In the genomic region with DNA sequence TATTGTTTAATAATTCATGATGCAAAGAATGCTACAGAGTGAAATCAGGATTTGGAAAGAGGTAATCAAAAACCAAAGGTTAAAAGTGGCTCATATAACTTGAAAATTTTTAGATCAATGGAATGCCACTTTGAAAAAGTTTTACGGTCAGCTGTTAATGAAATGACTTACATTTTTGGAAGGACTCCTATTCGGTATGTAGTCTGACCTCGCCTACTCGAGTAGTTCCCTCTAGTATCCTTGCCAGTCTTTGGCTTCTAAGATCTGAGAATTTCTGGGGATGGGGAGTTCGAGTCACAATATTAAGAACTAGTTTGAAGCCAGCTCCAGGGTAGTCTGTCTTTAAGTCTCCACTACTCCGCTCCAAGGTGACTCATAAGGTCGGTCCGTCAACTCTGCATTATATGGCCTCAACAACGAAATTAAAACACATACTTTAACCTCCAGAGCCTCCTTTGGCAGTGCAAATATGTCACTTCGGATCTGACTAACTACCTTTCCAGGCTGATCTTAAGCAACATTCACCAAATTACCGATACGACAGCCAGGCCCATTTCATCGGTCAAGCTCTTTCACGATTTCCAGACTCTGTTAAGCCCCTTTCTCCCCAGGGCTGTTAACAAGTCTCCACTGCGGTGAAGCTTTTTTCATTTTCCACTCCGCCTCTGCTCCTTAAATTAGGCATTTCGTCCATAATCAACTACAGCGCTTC, we compare ENCODE assay signal across 8 cellular contexts. TPM values are rescaled to one million over a fixed set of nuclear protein-coding genes. Genes with fewer than 3 reads are reported as not detected.
DNase-seq lines count a peak whose midpoint lies in the region; ATAC-seq and TF ChIP-seq lines count a peak whose summit lies in the region.

No MANE protein-coding gene starts in this region.

- H3K4ac ChIP-seq in neuronal stem cell (ENCODE audit: low read length) = no peak overlapping the region

- no peak overlapping the region for H3K18ac ChIP-seq in neuronal stem cell (ENCODE audit: low read length)

- H3K4me3 ChIP-seq in Caco-2 (ENCODE audit: low read depth, low read length) (peak overlapping the region; percentile 99), fibroblast of the aortic adventitia (ENCODE audit: low read depth, low read length) (peak overlapping the region; percentile 93), neuronal stem cell (ENCODE audit: low read length in 2 of 2) (peak overlapping the region; percentile 76 to 83)

- H3K14ac ChIP-seq in neuronal stem cell (ENCODE audit: low read length) = no peak overlapping the region

- H3K23ac ChIP-seq in neuronal stem cell (ENCODE audit: low read depth, low read length, poor library complexity) = no peak overlapping the region

- DNase-seq in Caco-2 = no peak
- peak; percentile 63 for DNase-seq in fibroblast of the aortic adventitia (ENCODE audit: low read depth)
- no peak for DNase-seq in neuronal stem cell (ENCODE audit: low spot score)
- DNase-seq in DMS153 (lab: John Stamatoyannopoulos, UW) = no peak
- no peak for DNase-seq in posterior vena cava (ENCODE audit: low spot score)

- H3K27me3 ChIP-seq in Caco-2 (replicated peaks; ENCODE audit: control insufficient read depth, insufficient read depth, low read length) (no peaks in the 10 kb centered on the region), neuronal stem cell (ENCODE audit: control insufficient read depth in 3 of 3, insufficient read depth in 3 of 3, low read depth in 1 of 3, low read length in 3 of 3) (no peaks in the 10 kb centered on the region)

- intact Hi-C loops in Caco-2 (cut with micrococcal nuclease; ENCODE audit: unreplicated experiment) = loop anchor here (1.0 to 5.0 kb wide), 3 partner anchors 123 to 218 kb away; a partner anchor contains a TSS
- intact Hi-C loops in posterior vena cava (cut with DNase I) = no loop called here

- H3K9me3 ChIP-seq in Caco-2 (no peaks in the 10 kb centered on the region), neuronal stem cell (replicated peaks in 1 of 2; ENCODE audit: control insufficient read depth in 2 of 2, insufficient read depth in 1 of 2, low read depth in 1 of 2, low read length in 2 of 2) (peaks cover 4 to 20% of the 10 kb centered on the region in 2 donors)

- H3K79me1 ChIP-seq in neuronal stem cell (ENCODE audit: low read depth, low read length) = peaks cover under 1% of the 10 kb centered on the region

- peak overlapping the region; percentile 82 for H2AFZ ChIP-seq in neuronal stem cell (ENCODE audit: low read length)

- H3K27ac Mint-ChIP-seq in Caco-2 (ENCODE audit: unreplicated experiment) = peak overlapping the region; percentile 97

- peak; percentile 9 for ATAC-seq in GM19463 (IDR thresholded peaks at IDR 0.05; ENCODE audit: unreplicated experiment)
- peak; percentile 3 for ATAC-seq in HG03571 (IDR thresholded peaks at IDR 0.05; ENCODE audit: unreplicated experiment)

- H2BK12ac ChIP-seq in neuronal stem cell (ENCODE audit: low read length) = no peak overlapping the region

- TSS peak; percentile 80 for BruUV-seq in Caco-2 (replicated peaks; lab: Mats Ljungman, UMichigan)

- TF ChIP-seq CTCF in Caco-2 (IDR thresholded peaks at IDR 0.05; ENCODE audit: insufficient read depth in 1 of 2, low read depth in 1 of 2, low read length in 1 of 2, severe bottlenecking in 1 of 2, unreplicated experiment in 1 of 2) = no peak
- TF ChIP-seq CTCF in VCaP (conservative IDR thresholded peaks at IDR 0.05) = no peak
- TF ChIP-seq CTCF in fibroblast of the aortic adventitia (IDR thresholded peaks at IDR 0.05; ENCODE audit: insufficient read depth, low read length) = no peak

- H3K4me1 Mint-ChIP-seq in Caco-2 (ENCODE audit: low read depth, unreplicated experiment) = no peaks in the 10 kb centered on the region

- peak overlapping the region; percentile 69 for H3K4me2 ChIP-seq in neuronal stem cell (ENCODE audit: insufficient read depth, low read length, poor library complexity, severe bottlenecking)

- no peak overlapping the region for H4K91ac ChIP-seq in neuronal stem cell (ENCODE audit: low read depth, low read length, poor library complexity)

- H3K27ac ChIP-seq in VCaP = peak overlapping the region; percentile 92
- peak overlapping the region; percentile 84 for H3K27ac ChIP-seq in neuronal stem cell (replicated peaks; ENCODE audit: low read length)

- no peak overlapping the region for H4K8ac ChIP-seq in neuronal stem cell (ENCODE audit: low read depth, low read length)

- H2BK15ac ChIP-seq in neuronal stem cell (ENCODE audit: low read length) = no peak overlapping the region

- WGBS in neuronal stem cell (ENCODE audit: extremely low coverage in 2 of 2, insufficient read length in 2 of 2, insufficient replicate concordance in 1 of 2), 2 donors = no CpG with 5 or more reads among the region's 18 CpGs

- no peaks in the 10 kb centered on the region for H3K9me3 Mint-ChIP-seq in Caco-2 (ENCODE audit: unreplicated experiment)

- H3K36me3 Mint-ChIP-seq in Caco-2 (ENCODE audit: insufficient read depth, unreplicated experiment) = peaks cover 26% of the 10 kb centered on the region

- no peak overlapping the region for H2BK120ac ChIP-seq in neuronal stem cell (ENCODE audit: low read depth, low read length)

- H2BK5ac ChIP-seq in neuronal stem cell (ENCODE audit: low read length) = no peak overlapping the region

- H3K4me1 ChIP-seq in Caco-2 (peaks cover 16% of the 10 kb centered on the region), neuronal stem cell (ENCODE audit: control insufficient read depth in 2 of 2, insufficient read depth in 1 of 2, low read depth in 1 of 2, low read length in 2 of 2) (peaks cover 0 to 3% of the 10 kb centered on the region in 2 donors)

- H3K4me3 Mint-ChIP-seq in Caco-2 (ENCODE audit: unreplicated experiment) = peak overlapping the region; percentile 96

- POLR2A ChIA-PET in Caco-2 (lab: Charles Lee) = interaction anchor here (0.6 to 2.7 kb wide), 6 partner anchors 123 to 333 kb away, joined by 3 to 44 read pairs (median 4); a partner anchor contains a TSS

- no peaks in the 10 kb centered on the region for H3K27me3 Mint-ChIP-seq in Caco-2 (ENCODE audit: insufficient read depth, unreplicated experiment)

- no peak overlapping the region for H3K9ac ChIP-seq in neuronal stem cell (ENCODE audit: low read depth, low read length, poor library complexity)

- H3K36me3 ChIP-seq in Caco-2 (ENCODE audit: control insufficient read depth, insufficient read depth, low read length) = no peaks in the 10 kb centered on the region
- peaks cover 6 to 22% of the 10 kb centered on the region in 2 donors for H3K36me3 ChIP-seq in neuronal stem cell (replicated peaks in 1 of 2; ENCODE audit: control insufficient read depth in 2 of 2, insufficient read depth in 2 of 2, low read length in 2 of 2)

- H2AK5ac ChIP-seq in neuronal stem cell (ENCODE audit: low read depth, low read length) = no peak overlapping the region

- CTCF ChIA-PET in Caco-2 (lab: Charles Lee) = interaction anchor here (0.8 to 2.4 kb wide), 3 partner anchors 88 to 270 kb away, joined by 3 to 18 read pairs (median 4); no protein-coding TSS in a partner anchor

RNA-seq across cellular contexts. Expression of a gene that starts 0.7 kb away (rescaled TPM):
- total RNA-seq in Caco-2 (2022) (63.1 and 71.6 TPM in 2 replicates), fibroblast of the aortic adventitia (ENCODE audit: low replicate concordance) (46.5 and 51.4 TPM in 2 replicates), posterior vena cava (10 to 100 TPM; 36.0 to 57.0 TPM)
- polyA plus RNA-seq in neuronal stem cell (2013, experiment 1 of 2) = 23.3 TPM
- 24.1 TPM for polyA plus RNA-seq in neuronal stem cell (2013, experiment 2 of 2)

RNA-seq across cellular contexts. Expression of a gene that starts 1.7 kb away (rescaled TPM):
- total RNA-seq in Caco-2 (2022) (60.9 and 69.4 TPM in 2 replicates), fibroblast of the aortic adventitia (ENCODE audit: low replicate concordance) (29.1 and 34.4 TPM in 2 replicates), posterior vena cava (10 to 100 TPM; 42.8 to 49.0 TPM)
- 135 TPM for polyA plus RNA-seq in neuronal stem cell (2013, experiment 1 of 2)
- polyA plus RNA-seq in neuronal stem cell (2013, experiment 2 of 2) = 139 TPM

RNA-seq across cellular contexts. Expression of a gene that starts 20.6 kb away (rescaled TPM):
- total RNA-seq in Caco-2 (2022) (0.23 and 0.26 TPM in 2 replicates), fibroblast of the aortic adventitia (ENCODE audit: low replicate concordance) (17.1 and 56.9 TPM in 2 replicates), posterior vena cava (1 to 10 TPM; 2.1 to 4.2 TPM)
- 1.4 TPM for polyA plus RNA-seq in neuronal stem cell (2013, experiment 1 of 2)
- polyA plus RNA-seq in neuronal stem cell (2013, experiment 2 of 2) = 1.3 TPM
